Comparison of ENCODE assay signal across 14 cellular contexts in genomic region chr4:156638925-156639605, GRCh38.
DNase-seq lines count a peak whose midpoint lies in the region; ATAC-seq and TF ChIP-seq lines count a peak whose summit lies in the region.
"Had no signal": no experiment of that assay in that cellular context is flagged by ENCODE, and none has a peak within 500 bp of the region (broad histone marks: within the 10 kb centered on the region; RNA-seq: fewer than 3 reads in every experiment).

No MANE protein-coding gene starts in this region.

- H3K4me3 ChIP-seq in fibroblast of the aortic adventitia (ENCODE audit: low read depth, low read length) = no peak overlapping the region
- no peak overlapping the region for H3K4me3 ChIP-seq in upper lobe of right lung
- H3K4me3 ChIP-seq: heart left ventricle, left ventricle myocardium inferior had no signal

- H3K4me1 ChIP-seq in upper lobe of right lung = no peaks in the 10 kb centered on the region
- H3K4me1 ChIP-seq: heart left ventricle, left ventricle myocardium inferior had no signal

- no peak overlapping the region for H3K27ac ChIP-seq in upper lobe of right lung
- H3K27ac ChIP-seq: heart left ventricle, left ventricle myocardium inferior, RWPE1 had no signal

- no peak for TF ChIP-seq CTCF in fibroblast of the aortic adventitia (IDR thresholded peaks at IDR 0.05; ENCODE audit: insufficient read depth, low read length)
- no peak for TF ChIP-seq CTCF in upper lobe of right lung (IDR thresholded peaks at IDR 0.05)

- ATAC-seq in Right ventricle myocardium inferior = no peak
- ATAC-seq in left cardiac atrium = no peak
- ATAC-seq in upper lobe of right lung = peak; percentile 55
- ATAC-seq in GM21515 (IDR thresholded peaks at IDR 0.05; ENCODE audit: unreplicated experiment) = no peak
- no peak for ATAC-seq in GM19395 (IDR thresholded peaks at IDR 0.05; ENCODE audit: unreplicated experiment)
- ATAC-seq: heart left ventricle had no signal

- no peaks in the 10 kb centered on the region for H3K27me3 ChIP-seq in upper lobe of right lung
- H3K27me3 ChIP-seq: heart left ventricle had no signal

- peak; percentile 37 for DNase-seq in Right ventricle myocardium inferior (ENCODE audit: missing footprints)
- no peak for DNase-seq in left cardiac atrium
- DNase-seq in fibroblast of the aortic adventitia (ENCODE audit: low read depth) = peak; percentile 84
- DNase-seq in upper lobe of right lung = no peak
- DNase-seq in SKM-1 (lab: John Stamatoyannopoulos, UW; ENCODE audit: unreplicated experiment) = no peak
- DNase-seq: activated naive CD8-positive, alpha-beta T cell treated with anti-CD3 and anti-CD28 coated beads, Interleukin-2, amount 10 ng/mL, durations not matched to agents 7 days and 5 days; heart left ventricle; KBM-7; left ventricle myocardium inferior; NCI-H1930 had no signal

- intact Hi-C loops in Right ventricle myocardium inferior (cut with DNase I) = no loop called here
- intact Hi-C loops in left cardiac atrium (cut with DNase I) = no loop called here
- intact Hi-C loops in upper lobe of right lung (cut with DNase I) = no loop called here

- H3K36me3 ChIP-seq in upper lobe of right lung = no peaks in the 10 kb centered on the region
- H3K36me3 ChIP-seq: heart left ventricle, left ventricle myocardium inferior had no signal

- H3K9me3 ChIP-seq in upper lobe of right lung = no peaks in the 10 kb centered on the region
- H3K9me3 ChIP-seq: heart left ventricle, left ventricle myocardium inferior had no signal

TF ChIP-seq in PFSK-1, 5 proteins besides CTCF, POLR2A, EP300 and RAD21:
- TF ChIP-seq REST (IDR thresholded peaks at IDR 0.05; ENCODE audit: insufficient read depth in 1 of 2, low read depth in 2 of 2, low read length in 2 of 2) (0 out of 4 replicates have a peak, but pooled peaks have one; percentile 23 to 44), SIN3A (IDR thresholded peaks at IDR 0.05; ENCODE audit: borderline replicate concordance, insufficient read depth, low read length) (no peak), FOXP2 (optimal IDR thresholded peaks at IDR 0.05; ENCODE audit: borderline replicate concordance, extremely low read depth, extremely low read length, insufficient read depth) (no peak)

Comparison
In these comparisons a context has a peak if more than half of its experiments do, and no peak if none do; other contexts are left out.
1. DNase-seq: peak in Right ventricle myocardium inferior (single experiment) and fibroblast of the aortic adventitia (single experiment); none in left cardiac atrium (single experiment), upper lobe of right lung (single experiment) and SKM-1 (single experiment).